ENCODE assay signal across 19 cellular contexts in genomic region chr3:30810617-30811016, GRCh38.
DNase-seq lines count a peak whose midpoint lies in the region; ATAC-seq and TF ChIP-seq lines count a peak whose summit lies in the region.
"Had no signal": no experiment of that assay in that cellular context is flagged by ENCODE, and none has a peak within 500 bp of the region (broad histone marks: within the 10 kb centered on the region; RNA-seq: fewer than 3 reads in every experiment).

No MANE protein-coding gene starts in this region.

- H3K36me3 ChIP-seq in SK-N-SH (replicated peaks in 1 of 2; ENCODE audit: control insufficient read depth in 1 of 2, insufficient read depth in 2 of 2, low read length in 1 of 2) (no peaks in the 10 kb centered on the region), smooth muscle cell (ENCODE audit: low read depth) (no peaks in the 10 kb centered on the region)
- H3K36me3 ChIP-seq: sigmoid colon had no signal

- H3K4me3 ChIP-seq in SK-N-SH (ENCODE audit: low read depth in 2 of 2, low read length in 1 of 2) (no peak overlapping the region), smooth muscle cell (no peak overlapping the region)
- H3K4me3 ChIP-seq: sigmoid colon, SK-N-MC had no signal

- H3K27me3 ChIP-seq in SK-N-SH (ENCODE audit: insufficient read depth) (no peaks in the 10 kb centered on the region; the same call in 1 of the 2 replicates), smooth muscle cell (ENCODE audit: low read depth) (no peaks in the 10 kb centered on the region)
- H3K27me3 ChIP-seq: sigmoid colon had no signal

- TF ChIP-seq EP300 in SK-N-SH (IDR thresholded peaks at IDR 0.05; ENCODE audit: borderline replicate concordance in 1 of 2, low read depth in 1 of 2, low read length in 1 of 2) = no peak

- POLR2A ChIA-PET in SK-N-SH (lab: Yijun Ruan, JAX) = no interaction called here

- no peak overlapping the region for H3K27ac ChIP-seq in SK-N-SH (ENCODE audit: low read depth in 2 of 2, low read length in 1 of 2)
- H3K27ac ChIP-seq in smooth muscle cell (ENCODE audit: low read depth) = no peak overlapping the region
- H3K27ac ChIP-seq: 22Rv1, C4-2B, SK-N-MC had no signal

- H3K4me1 Mint-ChIP-seq in chondrocyte (ENCODE audit: low read depth) (peaks cover 15% of the 10 kb centered on the region), immature natural killer cell (peaks cover 20 to 22% of the 10 kb centered on the region in 2 donors)
- no peaks in the 10 kb centered on the region for H3K4me1 Mint-ChIP-seq in stimulated activated naive CD8-positive, alpha-beta T cell treated with anti-CD3 and anti-CD28 coated beads, Interleukin-15, amount 100 ng/mL, for 72 hours
- H3K4me1 Mint-ChIP-seq: endodermal cell had no signal

- TF ChIP-seq CTCF in SK-N-SH (IDR thresholded peaks at IDR 0.05) = no peak
- no peak for TF ChIP-seq CTCF in chondrocyte (IDR thresholded peaks at IDR 0.05)
- TF ChIP-seq CTCF in smooth muscle cell (IDR thresholded peaks at IDR 0.05; ENCODE audit: borderline replicate concordance, insufficient read depth, poor library complexity, severe bottlenecking) = no peak

- H3K4me2 ChIP-seq in SK-N-SH (no peak overlapping the region), smooth muscle cell (peak overlapping the region; percentile 72)

- no peaks in the 10 kb centered on the region for H4K20me1 ChIP-seq in SK-N-SH (ENCODE audit: insufficient read depth)
- no peaks in the 10 kb centered on the region for H4K20me1 ChIP-seq in smooth muscle cell (ENCODE audit: low read depth)

- H3K79me2 ChIP-seq in SK-N-SH (ENCODE audit: insufficient read depth) (no peaks in the 10 kb centered on the region), smooth muscle cell (ENCODE audit: low read depth) (no peaks in the 10 kb centered on the region)

- H3K4me1 ChIP-seq in SK-N-SH (ENCODE audit: control insufficient read depth in 1 of 2, insufficient read depth in 2 of 2, low read depth in 1 of 2, low read length in 1 of 2) = no peaks in the 10 kb centered on the region
- no peaks in the 10 kb centered on the region for H3K4me1 ChIP-seq in smooth muscle cell (ENCODE audit: low read depth)

- H3K9me3 Mint-ChIP-seq in chondrocyte (ENCODE audit: low read depth) = no peaks in the 10 kb centered on the region
- no peaks in the 10 kb centered on the region for H3K9me3 Mint-ChIP-seq in immature natural killer cell
- no peaks in the 10 kb centered on the region for H3K9me3 Mint-ChIP-seq in stimulated activated naive CD8-positive, alpha-beta T cell treated with anti-CD3 and anti-CD28 coated beads, Interleukin-15, amount 100 ng/mL, for 72 hours
- H3K9me3 Mint-ChIP-seq: activated T-cell treated with anti-CD3 and anti-CD28 coated beads, Interleukin-2, amount 50 U/mL, for 24 hours; endodermal cell had no signal

- 78% methylated on average over 6 of the region's 6 CpGs for WGBS in SK-N-SH (ENCODE audit: low lambda C conversion rate)
- WGBS in smooth muscle cell (ENCODE audit: low lambda C conversion rate) = 76% methylated on average over 6 of the region's 6 CpGs

- no peaks in the 10 kb centered on the region for H3F3A ChIP-seq in SK-N-SH (replicated peaks; ENCODE audit: insufficient read depth)
- H3F3A ChIP-seq in smooth muscle cell (ENCODE audit: low read depth) = no peaks in the 10 kb centered on the region

- H3K4me3 Mint-ChIP-seq in chondrocyte (ENCODE audit: unreplicated experiment) (no peak overlapping the region), immature natural killer cell (peak overlapping the region; percentile 54 to 81 (median 67))
- no peak overlapping the region for H3K4me3 Mint-ChIP-seq in stimulated activated naive CD8-positive, alpha-beta T cell treated with anti-CD3 and anti-CD28 coated beads, Interleukin-15, amount 100 ng/mL, for 72 hours
- H3K4me3 Mint-ChIP-seq: activated T-cell treated with anti-CD3 and anti-CD28 coated beads, Interleukin-2, amount 50 U/mL, for 24 hours; endodermal cell had no signal

- H3K27ac Mint-ChIP-seq in chondrocyte (ENCODE audit: unreplicated experiment) (peak overlapping the region; percentile 10), immature natural killer cell (peak overlapping the region; percentile 29 to 91 (median 80))
- H3K27ac Mint-ChIP-seq in stimulated activated naive CD8-positive, alpha-beta T cell treated with anti-CD3 and anti-CD28 coated beads, Interleukin-15, amount 100 ng/mL, for 72 hours = no peak overlapping the region
- H3K27ac Mint-ChIP-seq: activated T-cell treated with anti-CD3 and anti-CD28 coated beads, Interleukin-2, amount 50 U/mL, for 24 hours; endodermal cell had no signal

- H3K36me3 Mint-ChIP-seq in chondrocyte (ENCODE audit: low read depth) = no peaks in the 10 kb centered on the region
- H3K36me3 Mint-ChIP-seq in immature natural killer cell = no peaks in the 10 kb centered on the region

- H3K9me2 ChIP-seq in SK-N-SH = no peaks in the 10 kb centered on the region

- H3K9me3 ChIP-seq in SK-N-SH = no peaks in the 10 kb centered on the region
- no peaks in the 10 kb centered on the region for H3K9me3 ChIP-seq in smooth muscle cell (replicated peaks; ENCODE audit: low read depth)
- H3K9me3 ChIP-seq: sigmoid colon had no signal

- no peak overlapping the region for H2AFZ ChIP-seq in SK-N-SH (ENCODE audit: low read depth)
- peak overlapping the region; percentile 78 for H2AFZ ChIP-seq in smooth muscle cell (ENCODE audit: low read depth)

- TF ChIP-seq RAD21 in SK-N-SH (IDR thresholded peaks at IDR 0.05; ENCODE audit: low read length) = no peak

- ATAC-seq in SK-N-SH treated with all-trans-retinoic acid at 6 μM for 48 hours = no peak
- no peak for ATAC-seq in stimulated activated naive CD8-positive, alpha-beta T cell treated with anti-CD3 and anti-CD28 coated beads, Interleukin-15, amount 100 ng/mL, for 72 hours
- ATAC-seq: HepG2, PC-3 had no signal

- peaks cover 3% of the 10 kb centered on the region for H3K27me3 Mint-ChIP-seq in chondrocyte (ENCODE audit: low read depth)
- H3K27me3 Mint-ChIP-seq in immature natural killer cell (ENCODE audit: low read depth in 3 of 3) = peaks cover 0 to 2% (median 2%) of the 10 kb centered on the region in 3 donors
- H3K27me3 Mint-ChIP-seq in stimulated activated naive CD8-positive, alpha-beta T cell treated with anti-CD3 and anti-CD28 coated beads, Interleukin-15, amount 100 ng/mL, for 72 hours = peaks cover 7% of the 10 kb centered on the region

- H3K9ac ChIP-seq in SK-N-SH (no peak overlapping the region), smooth muscle cell (ENCODE audit: low read depth) (no peak overlapping the region)

- DNase-seq in SK-N-SH = peak; percentile 1
- DNase-seq in chondrocyte (ENCODE audit: low spot score) = no peak
- peak; percentile 38 to 72 (median 68) for DNase-seq in immature natural killer cell
- no peak for DNase-seq in smooth muscle cell (lab: John Stamatoyannopoulos, UW; ENCODE audit: unreplicated experiment)
- no peak for DNase-seq in cerebellum (ENCODE audit: low spot score)
- DNase-seq in NCI-H1105 treated with DMSO at 0.1 percent for 48 hours (lab: John Stamatoyannopoulos, UW) = no peak
- no peak for DNase-seq in stimulated activated naive CD8-positive, alpha-beta T cell treated with anti-CD3 and anti-CD28 coated beads, Interleukin-15, amount 100 ng/mL, for 72 hours
- DNase-seq: activated T-cell treated with anti-CD3 and anti-CD28 coated beads, Interleukin-2, amount 50 U/mL, for 24 hours; DMS79 treated with DMSO at 0.1 percent for 48 hours; endodermal cell; MV-4-11; NCI-H748 treated with DMSO at 0.1 percent for 48 hours; PC-3; sigmoid colon had no signal

- CTCF ChIA-PET in SK-N-SH (lab: Yijun Ruan, JAX) = interaction anchor here (0.9 kb wide), 1 partner anchor 9 kb away, joined by 3 read pairs; no protein-coding TSS in a partner anchor

TF ChIP-seq in SK-N-SH, 30 proteins besides CTCF, POLR2A, EP300 and RAD21 (continues in another document):
- TF ChIP-seq SIN3A (IDR thresholded peaks at IDR 0.05; ENCODE audit: borderline replicate concordance, low read depth, low read length) = no peak

TF ChIP-seq in SK-N-SH treated with all-trans-retinoic acid at 6 μM for 48 hours, 23 proteins besides CTCF, POLR2A, EP300 and RAD21 (continues in another document):
- no peak for TF ChIP-seq CREB5 (CRISPR knock-in tag; IDR thresholded peaks at IDR 0.05; ENCODE audit: low read depth)
- no peak for TF ChIP-seq TCF4 (CRISPR knock-in tag; IDR thresholded peaks at IDR 0.05; ENCODE audit: borderline replicate concordance)
- TF ChIP-seq SNAI2 (CRISPR knock-in tag; IDR thresholded peaks at IDR 0.05) = no peak
- no peak for TF ChIP-seq CSRNP3 (CRISPR knock-in tag; IDR thresholded peaks at IDR 0.05)
- no peak for TF ChIP-seq TOX (CRISPR knock-in tag; IDR thresholded peaks at IDR 0.05; ENCODE audit: borderline replicate concordance)
- no peak for TF ChIP-seq ZFP30 (CRISPR knock-in tag; IDR thresholded peaks at IDR 0.05)
- no peak for TF ChIP-seq ESRRG (CRISPR knock-in tag; IDR thresholded peaks at IDR 0.05)
- no peak for TF ChIP-seq ZNF70 (CRISPR knock-in tag; IDR thresholded peaks at IDR 0.05)
- no peak for TF ChIP-seq ZC3H10 (CRISPR knock-in tag; IDR thresholded peaks at IDR 0.05)
- no peak for TF ChIP-seq ZFP3 (CRISPR knock-in tag; IDR thresholded peaks at IDR 0.05)

Comparison
In these comparisons a context has a peak if more than half of its experiments do, and no peak if none do; other contexts are left out.
1. DNase-seq: peak in SK-N-SH (single experiment) and immature natural killer cell (3 of 3); none in chondrocyte (single experiment), smooth muscle cell (single experiment), cerebellum (single experiment), NCI-H1105 treated with DMSO at 0.1 percent for 48 hours (single experiment) and stimulated activated naive CD8-positive, alpha-beta T cell treated with anti-CD3 and anti-CD28 coated beads, Interleukin-15, amount 100 ng/mL, for 72 hours (0 of 2).
2. H3K27ac Mint-ChIP-seq: peak in chondrocyte (single experiment) and immature natural killer cell (6 of 6); none in stimulated activated naive CD8-positive, alpha-beta T cell treated with anti-CD3 and anti-CD28 coated beads, Interleukin-15, amount 100 ng/mL, for 72 hours (0 of 2).
3. H3K4me3 Mint-ChIP-seq: peak in immature natural killer cell (5 of 5); none in chondrocyte (single experiment) and stimulated activated naive CD8-positive, alpha-beta T cell treated with anti-CD3 and anti-CD28 coated beads, Interleukin-15, amount 100 ng/mL, for 72 hours (0 of 2).